ENCODE assay signal across 8 cellular contexts in the genomic region with DNA sequence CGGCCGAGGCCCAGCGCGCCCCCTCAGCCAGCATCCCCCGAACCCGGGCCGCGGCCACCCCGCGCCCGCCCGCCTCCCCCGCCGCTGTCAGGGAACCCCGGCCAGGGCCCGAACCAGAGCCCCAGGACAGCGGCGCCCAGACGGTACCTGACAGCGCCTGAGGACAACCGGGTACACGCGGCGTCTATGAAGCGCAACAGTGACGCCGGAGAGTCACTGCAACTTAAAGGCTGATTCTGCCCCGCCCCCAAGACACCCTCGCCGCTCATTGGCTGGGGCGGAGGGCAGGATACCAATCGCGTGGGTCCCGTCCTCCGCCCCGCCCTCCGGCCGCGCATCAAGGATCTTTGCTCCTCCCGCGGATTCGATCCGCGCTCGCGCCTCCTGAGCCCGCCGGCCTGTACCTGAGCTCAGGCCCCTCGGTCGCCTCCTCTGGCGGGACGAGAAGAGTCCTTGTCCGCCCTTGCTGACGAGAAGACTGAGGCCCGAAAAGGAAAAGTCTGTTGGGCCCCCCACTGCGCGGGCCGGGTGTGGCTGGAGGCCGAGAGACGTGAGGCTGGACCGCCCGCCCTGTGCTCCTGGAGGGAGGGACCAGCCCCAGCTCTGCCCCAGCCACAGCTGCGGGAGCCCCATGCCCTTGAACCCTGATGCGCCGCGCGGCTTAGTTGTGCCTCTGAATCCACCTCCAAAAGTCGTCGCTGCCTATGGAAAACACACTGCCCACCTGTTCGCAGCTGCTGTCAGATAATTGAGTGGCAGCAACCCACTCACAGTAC. TPM values are rescaled to one million over a fixed set of nuclear protein-coding genes. Genes with fewer than 3 reads are reported as not detected.
DNase-seq lines count a peak whose midpoint lies in the region; ATAC-seq and TF ChIP-seq lines count a peak whose summit lies in the region.

A gene (minus strand): TSS at position 198 of the 776 bp plus-strand sequence. CDS start 6,752 bp downstream, outside the sequence.

- H3K27ac ChIP-seq in C4-2B (peak within 1 kb of the TSS; percentile 42), left lung (peak within 1 kb of the TSS; percentile 76 to 90)

- TF ChIP-seq CTCF in C4-2B (conservative IDR thresholded peaks at IDR 0.05) (no peak; the same call in 1 of the 2 replicates), left lung (IDR thresholded peaks at IDR 0.05) (no peak)

- H3K4me3 ChIP-seq in left lung: peak within 1 kb of the TSS; percentile 73 to 87

- intact Hi-C loops in left lung (cut with DNase I): no loop called here

- peaks cover 7 to 47% of the 10 kb centered on the region in 2 donors for H3K4me1 ChIP-seq in left lung

- no peaks in the 10 kb centered on the region for H3K36me3 ChIP-seq in left lung

- H3K27me3 ChIP-seq in left lung: peaks cover 0 to 41% of the 10 kb centered on the region in 2 donors

- no peaks in the 10 kb centered on the region for H3K9me3 ChIP-seq in left lung

- DNase-seq in NCI-H774 (lab: John Stamatoyannopoulos, UW) (peak; percentile 82), dermis blood vessel endothelial cell (peak; percentile 97), left lung (peak; percentile 96 to 99)
- peak; percentile 97 to 98 for DNase-seq in activated CD4-positive, alpha-beta T cell treated with anti-CD3 and anti-CD28 coated beads, Interleukin-2, amount 50 U/mL, for 48 hours
- peak; percentile 93 for DNase-seq in stimulated activated CD4-positive, alpha-beta T cell treated with anti-CD3 and anti-CD28 coated beads, Interleukin-2, amount 100 ng/mL, for 4 hours (ENCODE audit: low read depth)

- ATAC-seq in GM19395 (IDR thresholded peaks at IDR 0.05; ENCODE audit: unreplicated experiment) (peak; percentile 98), HG03558 (IDR thresholded peaks at IDR 0.05; ENCODE audit: extremely low read depth, unreplicated experiment) (peak; percentile 80), left lung (peak; percentile 97)

RNA-seq across cellular contexts. Expression of the gene that starts here (rescaled TPM):
- 107 and 122 TPM in 2 replicates for total RNA-seq in dermis blood vessel endothelial cell
- 10 to 100 TPM; 64.0 to 72.1 TPM for total RNA-seq in left lung

Comparison
In these comparisons a context has a peak if more than half of its experiments do, and no peak if none do; other contexts are left out.
1. Peak in every context shown above with its lines: DNase-seq, ATAC-seq, H3K4me3 ChIP-seq and H3K27ac ChIP-seq.